8 cellular contexts compared by ENCODE assay signal in genomic region chr17:34580685-34581445, GRCh38. TPM values are rescaled to one million over a fixed set of nuclear protein-coding genes. Genes with fewer than 3 reads are reported as not detected.
A peak's percentile ranks its signal among the peaks of the same experiment; 100 is the strongest.
DNase-seq lines count a peak whose midpoint lies in the region; ATAC-seq and TF ChIP-seq lines count a peak whose summit lies in the region.

No MANE protein-coding gene starts in this region.

- TF ChIP-seq EP300 in transverse colon (IDR thresholded peaks at IDR 0.05; ENCODE audit: low read depth), result no peak

- peak; percentile 23 for DNase-seq in NCI-H748 (lab: John Stamatoyannopoulos, UW; ENCODE audit: unreplicated experiment)
- DNase-seq in NCI-H748 treated with DMSO at 0.1 percent for 48 hours (lab: John Stamatoyannopoulos, UW), result no peak
- no peak for DNase-seq in T-helper 17 cell
- no peak for DNase-seq in transverse colon

- H3K9ac ChIP-seq in iPS-20b (ENCODE audit: low read depth, low read length), result no peak overlapping the region

- H3K4me3 Mint-ChIP-seq in T-helper 17 cell, result peak overlapping the region; percentile 78
- peak overlapping the region; percentile 43 for H3K4me3 Mint-ChIP-seq in stimulated activated naive CD8-positive, alpha-beta T cell treated with anti-CD3 and anti-CD28 coated beads, Interleukin-15, Interleukin-2, amounts not matched to agents 100 ng/mL and 50 ng/mL, for 24 hours

- H3K36me3 Mint-ChIP-seq in T-helper 17 cell (ENCODE audit: low read depth), result peaks cover 4% of the 10 kb centered on the region
- H3K36me3 Mint-ChIP-seq in stimulated activated naive CD8-positive, alpha-beta T cell treated with anti-CD3 and anti-CD28 coated beads, Interleukin-15, Interleukin-2, amounts not matched to agents 100 ng/mL and 50 ng/mL, for 24 hours (ENCODE audit: low read depth), result no peaks in the 10 kb centered on the region

- H3K36me3 ChIP-seq in iPS-20b (ENCODE audit: insufficient read depth, low read depth, low read length) (no peaks in the 10 kb centered on the region), transverse colon (no peaks in the 10 kb centered on the region)

- peaks cover 100% of the 10 kb centered on the region for H3K27me3 ChIP-seq in iPS-20b (ENCODE audit: insufficient read depth, low read length)
- peaks cover 89% of the 10 kb centered on the region for H3K27me3 ChIP-seq in transverse colon

- WGBS in transverse colon (ENCODE audit: low coverage in 1 of 2), 2 donors, result 6% methylated on average over 30 of the region's 71 CpGs; no CpG with 5 or more reads in 1 of the 2 donors

- H3K4me3 ChIP-seq in iPS-20b (ENCODE audit: low read length) (peak overlapping the region; percentile 62; the same call in 1 of the 2 replicates), transverse colon (peak overlapping the region in 2 of 4 donors; percentile 18 to 52)

- no peak for TF ChIP-seq POLR2A in transverse colon (IDR thresholded peaks at IDR 0.05)

- H3K27ac Mint-ChIP-seq in T-helper 17 cell, result no peak overlapping the region
- H3K27ac Mint-ChIP-seq in stimulated activated naive CD8-positive, alpha-beta T cell treated with anti-CD3 and anti-CD28 coated beads, Interleukin-15, Interleukin-2, amounts not matched to agents 100 ng/mL and 50 ng/mL, for 24 hours, result no peak overlapping the region

- in situ Hi-C loops in transverse colon (cut with MboI; ENCODE audit: low pct_ligation_motif_present in 1 of 4, low pct_unique_long_range_greater_than_20kb in 1 of 4, low sequenced_read_pairs in 3 of 4), result loop anchor here in 1 of 4 donors (25.0 kb wide), 1 partner anchor 556 kb away; the partner anchor contains the start of genes NLE1 and UNC45B

- no peak for TF ChIP-seq CTCF in transverse colon (IDR thresholded peaks at IDR 0.05)

- H3K4me1 ChIP-seq in iPS-20b (ENCODE audit: insufficient read depth, low read length), result peaks cover 23% of the 10 kb centered on the region
- H3K4me1 ChIP-seq in transverse colon, result peaks cover 24 to 34% (median 30%) of the 10 kb centered on the region in 4 donors

- no peak overlapping the region for H3K27ac ChIP-seq in iPS-20b (ENCODE audit: low read length)
- no peak overlapping the region for H3K27ac ChIP-seq in transverse colon

- peaks cover 14% of the 10 kb centered on the region for H3K4me1 Mint-ChIP-seq in T-helper 17 cell
- peaks cover 13% of the 10 kb centered on the region for H3K4me1 Mint-ChIP-seq in stimulated activated naive CD8-positive, alpha-beta T cell treated with anti-CD3 and anti-CD28 coated beads, Interleukin-15, Interleukin-2, amounts not matched to agents 100 ng/mL and 50 ng/mL, for 24 hours (ENCODE audit: low read depth)

- intact Hi-C loops in transverse colon (cut with DNase I; ENCODE audit: low total_unique reads), result no loop called here

- peaks cover 72% of the 10 kb centered on the region for H3K27me3 Mint-ChIP-seq in T-helper 17 cell
- peaks cover 75% of the 10 kb centered on the region for H3K27me3 Mint-ChIP-seq in stimulated activated naive CD8-positive, alpha-beta T cell treated with anti-CD3 and anti-CD28 coated beads, Interleukin-15, Interleukin-2, amounts not matched to agents 100 ng/mL and 50 ng/mL, for 24 hours

- no peaks in the 10 kb centered on the region for H3K9me3 Mint-ChIP-seq in stimulated activated naive CD8-positive, alpha-beta T cell treated with anti-CD3 and anti-CD28 coated beads, Interleukin-15, Interleukin-2, amounts not matched to agents 100 ng/mL and 50 ng/mL, for 24 hours

- H3K9me3 ChIP-seq in T-helper 17 cell (ENCODE audit: control insufficient read depth, low read length, poor library complexity, severe bottlenecking), result no peaks in the 10 kb centered on the region
- H3K9me3 ChIP-seq in iPS-20b (ENCODE audit: insufficient read depth, low read depth, low read length), result no peaks in the 10 kb centered on the region
- no peaks in the 10 kb centered on the region for H3K9me3 ChIP-seq in transverse colon

- ATAC-seq in T-helper 17 cell, result no peak
- ATAC-seq in GM18502 (IDR thresholded peaks at IDR 0.05; ENCODE audit: poor library complexity, unreplicated experiment), result no peak
- ATAC-seq in HG03378 (IDR thresholded peaks at IDR 0.05; ENCODE audit: unreplicated experiment), result no peak

RNA-seq across cellular contexts. Expression of gene TMEM132E, which starts 1.5 kb away (rescaled TPM):
- total RNA-seq in T-helper 17 cell (not detected), transverse colon (not detected)
